In genomic region chr1:237695878-237696277, GRCh38 we compare ENCODE assay signal across 17 cellular contexts.
DNase-seq lines count a peak whose midpoint lies in the region; ATAC-seq and TF ChIP-seq lines count a peak whose summit lies in the region.
"Had no signal": no experiment of that assay in that cellular context is flagged by ENCODE, and none has a peak within 500 bp of the region (broad histone marks: within the 10 kb centered on the region; RNA-seq: fewer than 3 reads in every experiment).

No MANE protein-coding gene starts in this region.

- no peak overlapping the region for H3K9ac ChIP-seq in stomach smooth muscle (ENCODE audit: low read length in 2 of 2)
- H3K9ac ChIP-seq: BLaER1, GM23248 had no signal

- H3K4me3 ChIP-seq in heart right ventricle (no peak overlapping the region), right cardiac atrium (ENCODE audit: low read length) (no peak overlapping the region), stomach smooth muscle (ENCODE audit: low read length in 2 of 2) (no peak overlapping the region)
- H3K4me3 ChIP-seq: BLaER1, GM23248, HAP-1 had no signal

- no peaks in the 10 kb centered on the region for H3K27me3 ChIP-seq in heart right ventricle
- H3K27me3 ChIP-seq in right cardiac atrium (ENCODE audit: control insufficient read depth, insufficient read depth) = no peaks in the 10 kb centered on the region
- no peaks in the 10 kb centered on the region for H3K27me3 ChIP-seq in stomach smooth muscle (ENCODE audit: control insufficient read depth in 1 of 2, insufficient read depth in 2 of 2, low read length in 2 of 2)
- H3K27me3 ChIP-seq: BLaER1 had no signal

- DNase-seq in Right ventricle myocardium superior (no peak), cardiac septum (ENCODE audit: low spot score) (no peak), heart right ventricle (peak in 1 of 2 donors; percentile 47), right cardiac atrium (no peak), DMS53 treated with DMSO at 0.1 percent for 48 hours (lab: John Stamatoyannopoulos, UW; ENCODE audit: unreplicated experiment) (no peak), NCI-H524 treated with DMSO at 0.1 percent for 48 hours (lab: John Stamatoyannopoulos, UW) (no peak), CD1c-positive myeloid dendritic cell (ENCODE audit: extremely low spot score) (no peak)
- DNase-seq: 8988T; Calu3; CD8-positive, alpha-beta T cell; DND-41; EL; GM23248; IMR-90 had no signal

- no peaks in the 10 kb centered on the region for H3K9me3 ChIP-seq in heart right ventricle
- no peaks in the 10 kb centered on the region for H3K9me3 ChIP-seq in right cardiac atrium (ENCODE audit: control insufficient read depth, low read length)
- no peaks in the 10 kb centered on the region for H3K9me3 ChIP-seq in stomach smooth muscle (ENCODE audit: control insufficient read depth in 2 of 2, low read length in 2 of 2)
- H3K9me3 ChIP-seq: BLaER1, HAP-1 had no signal

- H3K36me3 ChIP-seq in heart right ventricle (peaks cover 0 to 18% (median 0%) of the 10 kb centered on the region in 9 donors), stomach smooth muscle (ENCODE audit: control insufficient read depth in 2 of 2, insufficient read depth in 2 of 2, low read length in 2 of 2) (no peaks in the 10 kb centered on the region)
- H3K36me3 ChIP-seq: BLaER1, HAP-1 had no signal

- TF ChIP-seq CTCF in heart right ventricle (IDR thresholded peaks at IDR 0.05) = no peak

- ATAC-seq in Right ventricle myocardium superior (ENCODE audit: poor library complexity) (peak; percentile 73), heart right ventricle (peak; percentile 64 to 93 (median 88)), right cardiac atrium (peak; percentile 70 to 74)
- ATAC-seq: CD8-positive, alpha-beta T cell had no signal

- H3K4me1 ChIP-seq in heart right ventricle (peaks cover 0 to 81% (median 20%) of the 10 kb centered on the region in 9 donors), right cardiac atrium (ENCODE audit: control insufficient read depth, insufficient read depth, low read length) (no peaks in the 10 kb centered on the region), stomach smooth muscle (ENCODE audit: control insufficient read depth, insufficient read depth, low read length) (peaks cover 5% of the 10 kb centered on the region)
- H3K4me1 ChIP-seq: BLaER1 had no signal

- peak overlapping the region; percentile 43 to 89 (median 78) for H3K27ac ChIP-seq in heart right ventricle
- no peak overlapping the region for H3K27ac ChIP-seq in right cardiac atrium (ENCODE audit: low read length)
- H3K27ac ChIP-seq in stomach smooth muscle (ENCODE audit: low read length) = peak overlapping the region; percentile 3
- H3K27ac ChIP-seq: BLaER1, GM23248 had no signal

- intact Hi-C loops in Right ventricle myocardium superior (cut with DNase I) = no loop called here
- intact Hi-C loops in cardiac septum (cut with DNase I) = no loop called here
- intact Hi-C loops in heart right ventricle (cut with DNase I) = no loop called here
- intact Hi-C loops in right cardiac atrium (cut with DNase I) = no loop called here
